In the genomic region with DNA sequence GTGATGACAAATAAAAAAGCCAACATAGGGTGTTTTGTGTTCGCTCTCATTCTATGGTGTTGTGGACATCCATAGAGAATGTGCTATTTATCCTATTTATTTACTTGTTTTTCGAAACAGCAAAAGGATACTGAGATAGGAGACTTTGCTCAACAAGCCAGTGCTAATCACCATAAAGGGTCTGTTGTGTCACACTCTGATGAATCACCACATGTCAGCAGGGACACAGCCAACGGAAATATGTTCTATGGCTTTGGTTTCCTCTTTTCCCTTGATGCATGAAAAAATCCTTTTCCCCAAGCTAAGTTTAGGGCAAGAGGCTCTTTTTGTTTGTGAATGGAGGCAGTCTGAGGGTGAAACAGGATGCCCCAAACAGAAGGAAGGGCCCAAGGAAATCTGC, we compare ENCODE assay signal across 11 cellular contexts.
A peak's percentile ranks its signal among the peaks of the same experiment; 100 is the strongest.
DNase-seq lines count a peak whose midpoint lies in the region; ATAC-seq and TF ChIP-seq lines count a peak whose summit lies in the region.
"Had no signal": no experiment of that assay in that cellular context is flagged by ENCODE, and none has a peak within 500 bp of the region (broad histone marks: within the 10 kb centered on the region; RNA-seq: fewer than 3 reads in every experiment).

No MANE protein-coding gene starts in this region.

- intact Hi-C loops in naive thymus-derived CD4-positive, alpha-beta T cell (cut with micrococcal nuclease): no loop called here

- peak; percentile 63 for ATAC-seq in naive thymus-derived CD4-positive, alpha-beta T cell
- no peak for ATAC-seq in HG03097 (IDR thresholded peaks at IDR 0.05; ENCODE audit: low FRiP score, unreplicated experiment)

- H3K27me3 Mint-ChIP-seq in naive thymus-derived CD4-positive, alpha-beta T cell: peaks cover 0 to 15% (median 5%) of the 10 kb centered on the region in 5 donors

- H3K4me3 ChIP-seq in AG10803 (ENCODE audit: low read length) (no peak overlapping the region), epithelial cell of proximal tubule (ENCODE audit: low read depth, low read length) (no peak overlapping the region)
- H3K4me3 ChIP-seq in naive thymus-derived CD4-positive, alpha-beta T cell (ENCODE audit: low read length): no peak overlapping the region
- H3K4me3 ChIP-seq: SK-N-MC had no signal

- no peaks in the 10 kb centered on the region for H3K27me3 ChIP-seq in naive thymus-derived CD4-positive, alpha-beta T cell (ENCODE audit: control insufficient read depth in 2 of 2, insufficient read depth in 2 of 2, low read length in 2 of 2)

- no peaks in the 10 kb centered on the region for H3K36me3 Mint-ChIP-seq in naive thymus-derived CD4-positive, alpha-beta T cell

- no peak overlapping the region for H3K27ac Mint-ChIP-seq in naive thymus-derived CD4-positive, alpha-beta T cell

- DNase-seq in AG10803 (ENCODE audit: low read depth) (peak; percentile 62), NOMO-1 (lab: John Stamatoyannopoulos, UW; ENCODE audit: unreplicated experiment in 2 of 2) (peak; percentile 25 to 73), epithelial cell of proximal tubule (ENCODE audit: low read depth) (peak; percentile 36), T-helper 1 cell (no peak), NK-92 (lab: John Stamatoyannopoulos, UW; ENCODE audit: unreplicated experiment) (no peak), NCI-H2107 (lab: John Stamatoyannopoulos, UW) (no peak)
- no peak for DNase-seq in naive thymus-derived CD4-positive, alpha-beta T cell
- DNase-seq: effector memory CD4-positive, alpha-beta T cell; NCI-H2029 had no signal

- H3K4me1 ChIP-seq in naive thymus-derived CD4-positive, alpha-beta T cell (ENCODE audit: control insufficient read depth in 2 of 2, insufficient read depth in 2 of 2, low read length in 2 of 2): no peaks in the 10 kb centered on the region

- POLR2A ChIA-PET in naive thymus-derived CD4-positive, alpha-beta T cell (lab: Charles Lee): no interaction called here

- TF ChIP-seq CTCF in AG10803 (conservative IDR thresholded peaks at IDR 0.05; ENCODE audit: low read length) (no peak), epithelial cell of proximal tubule (conservative IDR thresholded peaks at IDR 0.05; ENCODE audit: low read depth, low read length) (no peak)

- H3K4me3 Mint-ChIP-seq in naive thymus-derived CD4-positive, alpha-beta T cell: no peak overlapping the region

- peaks cover 0 to 2% (median 0%) of the 10 kb centered on the region in 7 donors for H3K4me1 Mint-ChIP-seq in naive thymus-derived CD4-positive, alpha-beta T cell

- CTCF ChIA-PET in naive thymus-derived CD4-positive, alpha-beta T cell (lab: Charles Lee): no interaction called here

- no peaks in the 10 kb centered on the region for H3K9me3 Mint-ChIP-seq in naive thymus-derived CD4-positive, alpha-beta T cell

- H3K27ac ChIP-seq in naive thymus-derived CD4-positive, alpha-beta T cell (ENCODE audit: low read depth, low read length): no peak overlapping the region
- H3K27ac ChIP-seq: SK-N-MC had no signal

- H3K36me3 ChIP-seq in naive thymus-derived CD4-positive, alpha-beta T cell (ENCODE audit: control insufficient read depth in 2 of 3, insufficient read depth in 3 of 3, low read length in 3 of 3): no peaks in the 10 kb centered on the region

- H3K9me3 ChIP-seq in naive thymus-derived CD4-positive, alpha-beta T cell (ENCODE audit: control insufficient read depth in 2 of 3, low read length in 3 of 3): no peaks in the 10 kb centered on the region

Comparison
In these comparisons a context has a peak if more than half of its experiments do, and no peak if none do; other contexts are left out.
1. DNase-seq: peak in AG10803 (single experiment), NOMO-1 (2 of 2) and epithelial cell of proximal tubule (single experiment); none in naive thymus-derived CD4-positive, alpha-beta T cell (0 of 9), T-helper 1 cell (0 of 5), NK-92 (single experiment) and NCI-H2107 (single experiment).